Comparison of ENCODE assay signal across 13 cellular contexts in genomic region chr18:70296289-70296688, GRCh38. TPM values are rescaled to one million over a fixed set of nuclear protein-coding genes. Genes with fewer than 3 reads are reported as not detected.
DNase-seq lines count a peak whose midpoint lies in the region; ATAC-seq, FAIRE-seq and TF ChIP-seq lines count a peak whose summit lies in the region.
"Had no signal": no experiment of that assay in that cellular context is flagged by ENCODE, and none has a peak within 500 bp of the region (broad histone marks: within the 10 kb centered on the region; RNA-seq: fewer than 3 reads in every experiment).

No MANE protein-coding gene starts in this region.

- WGBS in mesodermal cell (ENCODE audit: insufficient coverage in 2 of 2), 2 experiments: 81 to 94% methylated on average over 9 to 10 of the region's 10 CpGs

- H3K4me2 ChIP-seq in endothelial cell of umbilical vein (ENCODE audit: insufficient read depth, low read length): peak overlapping the region; percentile 33

- H3K9me1 ChIP-seq in endothelial cell of umbilical vein (replicated peaks; ENCODE audit: control insufficient read depth, extremely low read depth, insufficient read depth, low read length): no peaks in the 10 kb centered on the region

- POLR2A ChIA-PET in endothelial cell of umbilical vein (lab: Charles Lee): no interaction called here

- dilution Hi-C loops in endothelial cell of umbilical vein (cut with MboI; ENCODE audit: extremely low pct_ligation_motif_present, low sequenced_read_pairs): no loop called here

- TF ChIP-seq CTCF in endothelial cell of umbilical vein (IDR thresholded peaks at IDR 0.05; ENCODE audit: extremely low read depth in 1 of 2, insufficient read depth in 1 of 2, low read depth in 1 of 2, low read length in 2 of 2): no peak

- no peak for TF ChIP-seq POLR2A in endothelial cell of umbilical vein (IDR thresholded peaks at IDR 0.05; ENCODE audit: low read depth, low read length)

- DNase-seq in COLO829 (ENCODE audit: low spot score): peak; percentile 37
- peak; percentile 70 for DNase-seq in SK-N-DZ (ENCODE audit: low spot score)
- peak; percentile 50 for DNase-seq in endothelial cell of umbilical vein (ENCODE audit: low read depth, low spot score)
- no peak for DNase-seq in dedifferentiated amniotic fluid mesenchymal stem cell (ENCODE audit: extremely low spot score)
- DNase-seq in activated naive CD4-positive, alpha-beta T cell treated with Interleukin-2 at 50 U/mL for 16 hours: no peak
- DNase-seq in nucleus accumbens (lab: John Stamatoyannopoulos, UW): no peak
- DNase-seq: AML-193, NCI-H1694, SJCRH30 had no signal

- H3K36me3 ChIP-seq in endothelial cell of umbilical vein (ENCODE audit: control insufficient read depth in 2 of 2, extremely low read depth in 1 of 2, insufficient read depth in 2 of 2, low read length in 2 of 2): no peaks in the 10 kb centered on the region
- H3K36me3 ChIP-seq in mesodermal cell (ENCODE audit: control insufficient read depth, insufficient read depth, low read length): peaks cover 10% of the 10 kb centered on the region
- H3K36me3 ChIP-seq: SJCRH30 had no signal

- H3K9ac ChIP-seq in endothelial cell of umbilical vein (replicated peaks; ENCODE audit: extremely low read depth, insufficient read depth, low read length): no peak overlapping the region

- BruUV-seq in endothelial cell of umbilical vein (replicated peaks; lab: Mats Ljungman, UMichigan): no TSS peak

- H3K79me2 ChIP-seq in endothelial cell of umbilical vein (ENCODE audit: control insufficient read depth, insufficient read depth, low read length): peaks cover 97% of the 10 kb centered on the region

- H3K4me3 ChIP-seq in endothelial cell of umbilical vein (replicated peaks in 1 of 3; ENCODE audit: insufficient read depth in 1 of 3, low read depth in 1 of 3, low read length in 3 of 3): peak overlapping the region in 1 of 3 experiments; percentile 0
- no peak overlapping the region for H3K4me3 ChIP-seq in mesodermal cell (ENCODE audit: extremely low read depth, insufficient read depth, low read length, poor library complexity, severe bottlenecking)
- H3K4me3 ChIP-seq: SJCRH30 had no signal

- H4K20me1 ChIP-seq in endothelial cell of umbilical vein (replicated peaks; ENCODE audit: control insufficient read depth, extremely low read depth, insufficient read depth, low read length): peaks cover 6% of the 10 kb centered on the region

- CTCF ChIA-PET in endothelial cell of umbilical vein (lab: Charles Lee): interaction anchor here (0.9 to 2.5 kb wide), 5 partner anchors 10 to 138 kb away, joined by 3 to 15 read pairs (median 3); no protein-coding TSS in a partner anchor

- FAIRE-seq in endothelial cell of umbilical vein (lab: Jason Lieb, UNC): peak; percentile 62

- no peak for ATAC-seq in HG03354 (IDR thresholded peaks at IDR 0.05; ENCODE audit: poor library complexity, severe bottlenecking, unreplicated experiment)
- ATAC-seq: activated naive CD4-positive, alpha-beta T cell treated with anti-CD3 and anti-CD28 coated beads, Interleukin-2, amount 50 U/mL, for 72 hours had no signal

- H3K27ac ChIP-seq in endothelial cell of umbilical vein (ENCODE audit: insufficient read depth, low read depth, low read length) (no peak overlapping the region), mesodermal cell (ENCODE audit: low read depth, low read length, severe bottlenecking) (peak overlapping the region; percentile 41)
- H3K27ac ChIP-seq: psoas muscle, SJCRH30 had no signal

- H3K27me3 ChIP-seq in endothelial cell of umbilical vein (ENCODE audit: control insufficient read depth in 2 of 2, insufficient read depth in 2 of 2, low read length in 2 of 2): no peaks in the 10 kb centered on the region
- H3K27me3 ChIP-seq: SJCRH30 had no signal

- peaks cover 21% of the 10 kb centered on the region for H3K4me1 ChIP-seq in endothelial cell of umbilical vein (ENCODE audit: control insufficient read depth, extremely low read depth, insufficient read depth, low read length)
- H3K4me1 ChIP-seq in mesodermal cell (ENCODE audit: control insufficient read depth, insufficient read depth, low read length, poor library complexity, severe bottlenecking): no peaks in the 10 kb centered on the region
- H3K4me1 ChIP-seq: SJCRH30 had no signal

- intact Hi-C loops in endothelial cell of umbilical vein (cut with micrococcal nuclease): loop anchor here (5.0 kb wide), 1 partner anchor 36 kb away; no protein-coding TSS in a partner anchor

- H2AFZ ChIP-seq in endothelial cell of umbilical vein (ENCODE audit: low read depth, low read length): no peak overlapping the region

- H3K9me3 ChIP-seq in endothelial cell of umbilical vein (replicated peaks; ENCODE audit: control insufficient read depth, insufficient read depth, low read length): no peaks in the 10 kb centered on the region
- no peaks in the 10 kb centered on the region for H3K9me3 ChIP-seq in mesodermal cell (ENCODE audit: control insufficient read depth, low read length)
- H3K9me3 ChIP-seq: psoas muscle, SJCRH30 had no signal

TF ChIP-seq in endothelial cell of umbilical vein, 7 proteins besides CTCF, POLR2A, EP300 and RAD21:
- TF ChIP-seq JUN (IDR thresholded peaks at IDR 0.05; ENCODE audit: borderline replicate concordance, insufficient read depth, insufficient read length, low read depth): no peak
- no peak for TF ChIP-seq MAX (IDR thresholded peaks at IDR 0.05; ENCODE audit: insufficient read depth, insufficient read length)
- TF ChIP-seq MYC (IDR thresholded peaks at IDR 0.05; ENCODE audit: low read depth, low read length): no peak
- TF ChIP-seq POLR2AphosphoS5 (IDR thresholded peaks at IDR 0.05; ENCODE audit: insufficient read depth, low read depth, low read length): no peak
- no peak for TF ChIP-seq GATA2 (IDR thresholded peaks at IDR 0.05; ENCODE audit: insufficient read depth, insufficient read length, low read depth, low read length)
- no peak for TF ChIP-seq EZH2 (IDR thresholded peaks at IDR 0.05; ENCODE audit: borderline replicate concordance, low read depth, low read length, severe bottlenecking)
- no peak for TF ChIP-seq FOS (IDR thresholded peaks at IDR 0.05; ENCODE audit: borderline replicate concordance, insufficient read depth, low read length)

RNA-seq across cellular contexts. Expression of gene SOCS6, which starts 7.4 kb away (rescaled TPM):
- polyA plus RNA-seq in SK-N-DZ (2014; cell fraction: cytosol; rRNA removed): 7.9 and 9.9 TPM in 2 replicates
- 5.9 and 8.1 TPM in 2 replicates for polyA plus RNA-seq in SK-N-DZ (2014; cell fraction: nucleus; rRNA removed)
- total RNA-seq in endothelial cell of umbilical vein: 13.2 and 15.0 TPM in 2 replicates
- 7.3 and 8.6 TPM in 2 replicates for polyA plus RNA-seq in endothelial cell of umbilical vein
- polyA plus RNA-seq in endothelial cell of umbilical vein (2011; cell fraction: cytosol; rRNA removed): 10.0 and 10.3 TPM in 2 replicates
- 10.7 and 12.5 TPM in 2 replicates for polyA plus RNA-seq in endothelial cell of umbilical vein (2011; cell fraction: nucleus; rRNA removed)
- 9.7 and 12.0 TPM in 2 replicates for polyA plus RNA-seq in endothelial cell of umbilical vein (2012)
- polyA minus RNA-seq in endothelial cell of umbilical vein: 23.7 and 28.8 TPM in 2 replicates
- polyA minus RNA-seq in endothelial cell of umbilical vein (2011; cell fraction: cytosol; rRNA and poly(A)+ RNA removed): 12.2 TPM
- polyA minus RNA-seq in endothelial cell of umbilical vein (2011; cell fraction: nucleus; rRNA and poly(A)+ RNA removed): 17.2 and 17.5 TPM in 2 replicates
- polyA plus RNA-seq in mesodermal cell (2013, experiment 1 of 2): 11.9 TPM
- polyA plus RNA-seq in mesodermal cell (2013, experiment 2 of 2): 12.2 TPM

Comparison
In these comparisons a context has a peak if more than half of its experiments do, and no peak if none do; other contexts are left out.
1. DNase-seq: peak in COLO829 (single experiment), SK-N-DZ (single experiment) and endothelial cell of umbilical vein (single experiment); none in dedifferentiated amniotic fluid mesenchymal stem cell (single experiment), activated naive CD4-positive, alpha-beta T cell treated with Interleukin-2 at 50 U/mL for 16 hours (single experiment) and nucleus accumbens (0 of 56).